In genomic region chr4:57098415-57098814, GRCh38 we compare ENCODE assay signal across 18 cellular contexts. TPM values are rescaled to one million over a fixed set of nuclear protein-coding genes. Genes with fewer than 3 reads are reported as not detected.
A peak's percentile ranks its signal among the peaks of the same experiment; 100 is the strongest.
DNase-seq lines count a peak whose midpoint lies in the region; FAIRE-seq and TF ChIP-seq lines count a peak whose summit lies in the region.
"Had no signal": no experiment of that assay in that cellular context is flagged by ENCODE, and none has a peak within 500 bp of the region (broad histone marks: within the 10 kb centered on the region; RNA-seq: fewer than 3 reads in every experiment).

No MANE protein-coding gene starts in this region.

- H3K27ac ChIP-seq in Peyer's patch (peak overlapping the region in 3 of 4 donors; percentile 55 to 67 (median 55)), esophagus muscularis mucosa (replicated peaks in 1 of 4) (peak overlapping the region; percentile 68 to 98 (median 92)), subcutaneous abdominal adipose tissue (ENCODE audit: low read depth, low read length) (peak overlapping the region; percentile 48)
- H3K27ac ChIP-seq: VCaP had no signal

- H3K9me3 ChIP-seq in Peyer's patch (no peaks in the 10 kb centered on the region), esophagus muscularis mucosa (no peaks in the 10 kb centered on the region), subcutaneous abdominal adipose tissue (ENCODE audit: control insufficient read depth in 5 of 5, low read length in 5 of 5) (no peaks in the 10 kb centered on the region)

- H3K4me3 ChIP-seq in Peyer's patch (no peak overlapping the region), esophagus muscularis mucosa (no peak overlapping the region), subcutaneous abdominal adipose tissue (ENCODE audit: low read depth in 1 of 5, low read length in 5 of 5) (no peak overlapping the region)
- H3K4me3 ChIP-seq: K562 had no signal

- no peaks in the 10 kb centered on the region for H3K36me3 ChIP-seq in Peyer's patch
- H3K36me3 ChIP-seq in esophagus muscularis mucosa: no peaks in the 10 kb centered on the region
- no peaks in the 10 kb centered on the region for H3K36me3 ChIP-seq in subcutaneous abdominal adipose tissue (ENCODE audit: control insufficient read depth in 5 of 5, insufficient read depth in 5 of 5, low read length in 5 of 5)

- H3K27ac Mint-ChIP-seq in mesothelial cell of epicardium: peak overlapping the region; percentile 81
- H3K27ac Mint-ChIP-seq: naive B cell; stimulated activated memory B cell treated with anti-CD40 and anti-IgM and Interleukin-4, amounts not matched to agents 10 μg/mL and 1 μg/mL and 100 μg/mL, for 72 hours had no signal

- TF ChIP-seq CTCF in Peyer's patch (IDR thresholded peaks at IDR 0.05) (no peak), esophagus muscularis mucosa (IDR thresholded peaks at IDR 0.05) (no peak), mesothelial cell of epicardium (IDR thresholded peaks at IDR 0.05; ENCODE audit: unreplicated experiment) (no peak)

- no peak overlapping the region for H3K4me3 Mint-ChIP-seq in mesothelial cell of epicardium
- H3K4me3 Mint-ChIP-seq: stimulated activated memory B cell treated with anti-CD40 and anti-IgM and Interleukin-4, amounts not matched to agents 10 μg/mL and 1 μg/mL and 100 μg/mL, for 72 hours had no signal

- H3K27me3 Mint-ChIP-seq in mesothelial cell of epicardium (ENCODE audit: low read depth): no peaks in the 10 kb centered on the region
- H3K27me3 Mint-ChIP-seq: naive B cell; stimulated activated memory B cell treated with anti-CD40 and anti-IgM and Interleukin-4, amounts not matched to agents 10 μg/mL and 1 μg/mL and 100 μg/mL, for 72 hours had no signal

- TF ChIP-seq POLR2A in Peyer's patch (IDR thresholded peaks at IDR 0.05) (no peak), esophagus muscularis mucosa (IDR thresholded peaks at IDR 0.05; ENCODE audit: low read depth) (no peak)

- H3K4me1 ChIP-seq in Peyer's patch (peaks cover 0 to 20% (median 0%) of the 10 kb centered on the region in 4 donors), esophagus muscularis mucosa (peaks cover 96 to 100% (median 98%) of the 10 kb centered on the region in 4 donors), subcutaneous abdominal adipose tissue (ENCODE audit: control insufficient read depth in 5 of 5, insufficient read depth in 5 of 5, low read length in 5 of 5) (peaks cover 3 to 62% (median 34%) of the 10 kb centered on the region in 5 donors)

- no peak overlapping the region for H3K9ac ChIP-seq in subcutaneous abdominal adipose tissue (ENCODE audit: low read length in 5 of 5)

- H3K36me3 Mint-ChIP-seq in mesothelial cell of epicardium: no peaks in the 10 kb centered on the region
- H3K36me3 Mint-ChIP-seq: naive B cell; stimulated activated memory B cell treated with anti-CD40 and anti-IgM and Interleukin-4, amounts not matched to agents 10 μg/mL and 1 μg/mL and 100 μg/mL, for 72 hours had no signal

- peaks cover 87% of the 10 kb centered on the region for H3K4me1 Mint-ChIP-seq in mesothelial cell of epicardium
- H3K4me1 Mint-ChIP-seq: naive B cell; stimulated activated memory B cell treated with anti-CD40 and anti-IgM and Interleukin-4, amounts not matched to agents 10 μg/mL and 1 μg/mL and 100 μg/mL, for 72 hours had no signal

- no peak for DNase-seq in Peyer's patch
- DNase-seq in esophagus muscularis mucosa (ENCODE audit: extremely low spot score): no peak
- DNase-seq in mesothelial cell of epicardium (ENCODE audit: low spot score in 2 of 2, unreplicated experiment in 2 of 2): no peak
- DNase-seq in NCI-H524 treated with DMSO at 0.1 percent for 48 hours (lab: John Stamatoyannopoulos, UW): no peak
- no peak for DNase-seq in OCI-M1 (lab: John Stamatoyannopoulos, UW)
- no peak for DNase-seq in GM19239 (ENCODE audit: insufficient read length, low spot score)
- DNase-seq in NCI-H1930 (lab: John Stamatoyannopoulos, UW): no peak
- DNase-seq: activated naive CD4-positive, alpha-beta T cell; naive B cell; NCI-H1105 treated with DMSO at 0.1 percent for 48 hours; NCI-H2227 treated with DMSO at 0.1 percent for 48 hours; SW 1271 had no signal

- no peak for FAIRE-seq in GM19239 (lab: Jason Lieb, UNC)
- FAIRE-seq: bronchial epithelial cell, K562, keratinocyte had no signal

- H3K27me3 ChIP-seq in Peyer's patch: no peaks in the 10 kb centered on the region
- H3K27me3 ChIP-seq in esophagus muscularis mucosa: no peaks in the 10 kb centered on the region
- no peaks in the 10 kb centered on the region for H3K27me3 ChIP-seq in subcutaneous abdominal adipose tissue (ENCODE audit: control insufficient read depth in 5 of 5, insufficient read depth in 4 of 5, low read length in 5 of 5)

- no peaks in the 10 kb centered on the region for H3K9me3 Mint-ChIP-seq in mesothelial cell of epicardium
- H3K9me3 Mint-ChIP-seq: naive B cell; stimulated activated memory B cell treated with anti-CD40 and anti-IgM and Interleukin-4, amounts not matched to agents 10 μg/mL and 1 μg/mL and 100 μg/mL, for 72 hours had no signal

- TF ChIP-seq EP300 in esophagus muscularis mucosa (IDR thresholded peaks at IDR 0.05): no peak

- intact Hi-C loops in esophagus muscularis mucosa (cut with DNase I): no loop called here

- 27% methylated on average over 5 of the region's 5 CpGs for WGBS in esophagus muscularis mucosa

RNA-seq across cellular contexts. Expression of gene IGFBP7, which starts 11.8 kb away (rescaled TPM):
- total RNA-seq in Peyer's patch (10 to 100 TPM; 37.1 to 92.1 (median 79.1) TPM), esophagus muscularis mucosa (1,000 to 10,000 TPM in 1 of 4 donors, 100 to 1,000 TPM in 3; 712 to 1,070 (median 762) TPM), mesothelial cell of epicardium (98.5 to 114 TPM (median 107 TPM) in 3 replicates)
